7 cellular contexts compared by ENCODE assay signal in genomic region chr2:174577967-174578589, GRCh38. TPM values are rescaled to one million over a fixed set of nuclear protein-coding genes. Genes with fewer than 3 reads are reported as not detected.
A peak's percentile ranks its signal among the peaks of the same experiment; 100 is the strongest.
DNase-seq lines count a peak whose midpoint lies in the region; ATAC-seq and TF ChIP-seq lines count a peak whose summit lies in the region.

No MANE protein-coding gene starts in this region.

- ATAC-seq in HG02759 (IDR thresholded peaks at IDR 0.05; ENCODE audit: unreplicated experiment) (peak; percentile 57), HG03521 (IDR thresholded peaks at IDR 0.05; ENCODE audit: unreplicated experiment) (no peak)

- no peak overlapping the region for H3K18ac ChIP-seq in mesenchymal stem cell (ENCODE audit: low read depth in 1 of 2, low read length in 2 of 2)

- H2AK5ac ChIP-seq in mesenchymal stem cell (ENCODE audit: low read length, severe bottlenecking), result no peak overlapping the region

- no peak overlapping the region for H4K91ac ChIP-seq in mesenchymal stem cell (ENCODE audit: low read length)

- no peak overlapping the region for H3K4ac ChIP-seq in mesenchymal stem cell (ENCODE audit: low read depth in 1 of 2, low read length in 2 of 2)

- H3K27ac Mint-ChIP-seq in brain, result no peak overlapping the region

- H3K36me3 ChIP-seq in mesenchymal stem cell (ENCODE audit: control insufficient read depth in 1 of 2, insufficient read depth in 2 of 2, low read depth in 1 of 2, low read length in 2 of 2), result peaks cover 14 to 86% of the 10 kb centered on the region in 2 experiments

- H3K9me3 ChIP-seq in mesenchymal stem cell (ENCODE audit: control insufficient read depth, low read length), result no peaks in the 10 kb centered on the region

- no peaks in the 10 kb centered on the region for H3K4me1 Mint-ChIP-seq in brain

- peaks cover 28% of the 10 kb centered on the region for H3K36me3 Mint-ChIP-seq in brain

- H3K23ac ChIP-seq in mesenchymal stem cell (ENCODE audit: low read length in 2 of 2), result no peak overlapping the region

- H2BK15ac ChIP-seq in mesenchymal stem cell (ENCODE audit: low read depth, poor library complexity, severe bottlenecking), result no peak overlapping the region

- TF ChIP-seq CTCF in GM10248 (IDR thresholded peaks at IDR 0.05; ENCODE audit: control extremely low read depth, extremely low read depth, low read depth, missing control alignments) (peak; percentile 49), brain (conservative IDR thresholded peaks at IDR 0.05) (peak; percentile 59 to 68)

- H2BK120ac ChIP-seq in mesenchymal stem cell (ENCODE audit: low read depth, low read length), result no peak overlapping the region

- no peak overlapping the region for H4K8ac ChIP-seq in mesenchymal stem cell (ENCODE audit: low read length)

- no peaks in the 10 kb centered on the region for H3K27me3 ChIP-seq in mesenchymal stem cell (ENCODE audit: control insufficient read depth in 1 of 2, insufficient read depth in 1 of 2, low read length in 2 of 2)

- H3K14ac ChIP-seq in mesenchymal stem cell (ENCODE audit: low read length in 2 of 2), result no peak overlapping the region

- POLR2A ChIA-PET in GM10248 (lab: Yijun Ruan, JAX), result no interaction called here

- peaks cover 3% of the 10 kb centered on the region for H3K27me3 Mint-ChIP-seq in brain

- H3K4me3 ChIP-seq in mesenchymal stem cell (ENCODE audit: insufficient read depth in 1 of 2, low read depth in 1 of 2, low read length in 2 of 2), result no peak overlapping the region

- H3K9ac ChIP-seq in mesenchymal stem cell (ENCODE audit: low read length), result peak overlapping the region; percentile 45

- H2BK5ac ChIP-seq in mesenchymal stem cell (ENCODE audit: low read depth, low read length, poor library complexity, severe bottlenecking), result no peak overlapping the region

- H3K4me2 ChIP-seq in mesenchymal stem cell (ENCODE audit: low read length, poor library complexity, severe bottlenecking), result no peak overlapping the region

- DNase-seq in GM10248 (ENCODE audit: extremely low spot score) (no peak), SIG-M5 (lab: John Stamatoyannopoulos, UW) (peak; percentile 51), mesenchymal stem cell (peak; percentile 82), epidermal melanocyte (ENCODE audit: insufficient read length, low spot score) (no peak)

- H3K4me3 Mint-ChIP-seq in brain, result no peak overlapping the region

- CTCF ChIA-PET in GM10248 (lab: Yijun Ruan, JAX), result interaction anchor here (0.7 to 5.0 kb wide), 22 partner anchors 8 to 122 kb away, joined by 3 to 67 read pairs (median 5); partner anchors contain the start of gene WIPF1

- no peaks in the 10 kb centered on the region for H3K4me1 ChIP-seq in mesenchymal stem cell (ENCODE audit: control insufficient read depth, insufficient read depth, low read depth, low read length)

- H3K9me3 Mint-ChIP-seq in brain, result no peaks in the 10 kb centered on the region

- H2AFZ ChIP-seq in mesenchymal stem cell (ENCODE audit: low read depth, low read length), result no peak overlapping the region

- no peak overlapping the region for H3K27ac ChIP-seq in mesenchymal stem cell (ENCODE audit: low read length, poor library complexity, severe bottlenecking)

- H2BK12ac ChIP-seq in mesenchymal stem cell (ENCODE audit: low read length in 2 of 2), result no peak overlapping the region

- peaks cover 3% of the 10 kb centered on the region for H3K79me1 ChIP-seq in mesenchymal stem cell (replicated peaks; ENCODE audit: low read length, poor library complexity, severe bottlenecking)

RNA-seq across cellular contexts. Expression of gene WIPF1, which starts 19.5 kb away (rescaled TPM):
- 20.8 TPM for polyA plus RNA-seq in brain (ENCODE audit: insufficient read depth, low read depth, low replicate concordance)
- 52.6 TPM for polyA plus RNA-seq in mesenchymal stem cell (2013, experiment 1 of 2)
- 53.6 TPM for polyA plus RNA-seq in mesenchymal stem cell (2013, experiment 2 of 2)

Comparison
In these comparisons a context has a peak if more than half of its experiments do, and no peak if none do; other contexts are left out.
1. DNase-seq: peak in SIG-M5 (single experiment) and mesenchymal stem cell (single experiment); none in GM10248 (single experiment) and epidermal melanocyte (single experiment).